ENCODE assay signal across 6 cellular contexts in the genomic region with DNA sequence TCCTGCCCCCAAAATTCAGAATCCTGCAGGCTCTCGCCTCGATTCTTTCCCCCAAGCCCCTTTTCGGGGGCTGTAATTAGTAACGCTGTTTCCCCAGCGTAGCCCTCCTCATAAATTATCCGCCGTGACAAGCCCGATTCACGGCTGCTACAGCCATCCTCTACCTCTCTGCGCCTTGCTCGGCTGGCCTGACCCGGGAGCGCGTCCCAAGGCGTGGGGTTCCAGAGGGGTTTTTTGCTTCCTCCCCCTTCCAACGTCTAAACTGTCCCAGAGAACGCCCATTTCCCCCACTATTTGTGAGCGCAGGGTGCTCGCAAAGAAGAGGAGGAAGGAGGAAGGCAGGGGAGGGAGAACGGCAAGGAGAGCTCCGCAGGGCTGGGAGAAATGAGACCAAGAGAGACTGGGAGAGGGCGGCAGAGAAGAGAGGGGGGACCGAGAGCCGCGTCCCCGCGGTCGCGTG. TPM values are rescaled to one million over a fixed set of nuclear protein-coding genes. Genes with fewer than 3 reads are reported as not detected.
DNase-seq lines count a peak whose midpoint lies in the region; ATAC-seq and TF ChIP-seq lines count a peak whose summit lies in the region.

No MANE protein-coding gene starts in this region.

- H3K27ac ChIP-seq in heart right ventricle: peak overlapping the region in 1 of 10 donors; percentile 56
- peak overlapping the region; percentile 35 to 69 (median 67) for H3K27ac ChIP-seq in right lobe of liver
- H3K27ac ChIP-seq in aorta (ENCODE audit: low read depth in 1 of 2, low read length in 2 of 2): peak overlapping the region; percentile 20 to 58

- no peak for DNase-seq in heart right ventricle
- DNase-seq in left cardiac atrium: no peak
- DNase-seq in right lobe of liver: no peak
- no peak for DNase-seq in aorta
- no peak for DNase-seq in NCI-H2196 (lab: John Stamatoyannopoulos, UW; ENCODE audit: unreplicated experiment)
- no peak for DNase-seq in stimulated activated CD4-positive, alpha-beta T cell treated with anti-CD3 and anti-CD28 coated beads, Interleukin-4, amount 100 ng/mL, for 1 hour

- H3K9me3 ChIP-seq in heart right ventricle (no peaks in the 10 kb centered on the region), right lobe of liver (no peaks in the 10 kb centered on the region), aorta (ENCODE audit: control insufficient read depth, low read length) (no peaks in the 10 kb centered on the region)

- H3K4me1 ChIP-seq in heart right ventricle: peaks cover 0 to 55% (median 26%) of the 10 kb centered on the region in 9 donors
- H3K4me1 ChIP-seq in right lobe of liver: no peaks in the 10 kb centered on the region
- H3K4me1 ChIP-seq in aorta (ENCODE audit: control insufficient read depth in 1 of 2, insufficient read depth in 2 of 2, low read length in 2 of 2): no peaks in the 10 kb centered on the region

- ATAC-seq in heart right ventricle (no peak), left cardiac atrium (no peak), right lobe of liver (no peak), aorta (ENCODE audit: low FRiP score) (no peak)

- TF ChIP-seq CTCF in heart right ventricle (IDR thresholded peaks at IDR 0.05) (no peak), right lobe of liver (IDR thresholded peaks at IDR 0.05) (no peak)

- TF ChIP-seq POLR2A in right lobe of liver (IDR thresholded peaks at IDR 0.05): no peak

- H3K36me3 ChIP-seq in heart right ventricle: no peaks in the 10 kb centered on the region
- no peaks in the 10 kb centered on the region for H3K36me3 ChIP-seq in right lobe of liver
- H3K36me3 ChIP-seq in aorta (ENCODE audit: control insufficient read depth in 1 of 2, insufficient read depth in 2 of 2, low read length in 1 of 2): no peaks in the 10 kb centered on the region

- WGBS in heart right ventricle, 2 donors: 7 to 8% methylated on average over 29 of the region's 29 CpGs
- 15% methylated on average over 28 of the region's 29 CpGs for WGBS in right lobe of liver (ENCODE audit: insufficient coverage, low coverage, low lambda C conversion rate, missing lambda C conversion rate)
- 1 to 6% methylated on average over 29 of the region's 29 CpGs for WGBS in aorta, 2 donors

- intact Hi-C loops in heart right ventricle (cut with DNase I): no loop called here
- intact Hi-C loops in left cardiac atrium (cut with DNase I): no loop called here
- intact Hi-C loops in right lobe of liver (cut with DNase I): no loop called here
- intact Hi-C loops in aorta (cut with DNase I): loop anchor here (2.0 to 5.0 kb wide), 2 partner anchors 45 to 288 kb away; partner anchors contain the start of gene HOXA1 (in 1 of the 2)

- H3K27me3 ChIP-seq in heart right ventricle (peaks cover 60 to 100% (median 100%) of the 10 kb centered on the region in 7 donors), right lobe of liver (peaks cover 5 to 75% of the 10 kb centered on the region in 2 donors), aorta (ENCODE audit: control insufficient read depth in 1 of 2, insufficient read depth in 2 of 2, low read length in 1 of 2) (no peaks in the 10 kb centered on the region)

- H3K4me3 ChIP-seq in heart right ventricle: peak overlapping the region; percentile 10 to 60 (median 36)
- H3K4me3 ChIP-seq in right lobe of liver: peak overlapping the region; percentile 28 to 46 (median 41)
- H3K4me3 ChIP-seq in aorta (ENCODE audit: low read length in 2 of 2): peak overlapping the region; percentile 37 to 67

RNA-seq across cellular contexts. Expression of gene HOXA5, which starts 0.9 kb away (rescaled TPM):
- total RNA-seq in heart right ventricle (under 1 TPM in 3 of 10 donors, not detected in 7; 0.21 to 0.95 (median 0.28) TPM), left cardiac atrium (under 1 TPM in 1 of 2 donors, not detected in 1; 0.27 TPM), right lobe of liver (1 to 10 TPM in 2 of 6 experiments, under 1 TPM in 4; 0.18 to 1.5 (median 0.65) TPM), aorta (10 to 100 TPM in 1 of 2 donors, 1 to 10 TPM in 1; 8.0 to 11.8 TPM)
- polyA plus RNA-seq in heart right ventricle (under 1 TPM in 1 of 2 donors, not detected in 1; 0.09 TPM), aorta (1 to 10 TPM; 1.6 to 2.7 TPM)

RNA-seq across cellular contexts. Expression of gene HOXA6, which starts 5.0 kb away (rescaled TPM):
- total RNA-seq in heart right ventricle (not detected), left cardiac atrium (not detected), right lobe of liver (not detected), aorta (1 to 10 TPM; 6.3 to 7.6 TPM)
- polyA plus RNA-seq in heart right ventricle (not detected), aorta (under 1 TPM in 1 of 2 donors, not detected in 1; 0.97 TPM)

RNA-seq across cellular contexts. Expression of gene HOXA3, which starts 9.8 kb away (rescaled TPM):
- total RNA-seq in heart right ventricle: 1 to 10 TPM in 1 of 10 donors, under 1 TPM in 7, not detected in 2; 0.11 to 1.5 (median 0.22) TPM
- polyA plus RNA-seq in heart right ventricle: under 1 TPM; 0.35 to 0.37 TPM
- under 1 TPM; 0.68 to 0.74 TPM for total RNA-seq in left cardiac atrium
- under 1 TPM in 4 of 6 experiments, not detected in 2; 0.17 to 0.26 (median 0.25) TPM for total RNA-seq in right lobe of liver
- 10 to 100 TPM in 1 of 2 donors, 1 to 10 TPM in 1; 9.6 to 20.8 TPM for total RNA-seq in aorta
- 10 to 100 TPM in 1 of 2 donors, 1 to 10 TPM in 1; 3.8 to 12.2 TPM for polyA plus RNA-seq in aorta

RNA-seq across cellular contexts. Expression of gene HOXA4, which starts 12.0 kb away (rescaled TPM):
- 1 to 10 TPM in 1 of 10 donors, under 1 TPM in 5, not detected in 4; 0.20 to 1.1 (median 0.48) TPM for total RNA-seq in heart right ventricle
- 1 to 10 TPM in 1 of 2 donors, under 1 TPM in 1; 0.59 to 1.2 TPM for polyA plus RNA-seq in heart right ventricle
- total RNA-seq in left cardiac atrium: 1 to 10 TPM in 1 of 2 donors, under 1 TPM in 1; 0.97 to 1.0 TPM
- total RNA-seq in right lobe of liver: 1 to 10 TPM in 1 of 6 experiments, under 1 TPM in 4, not detected in 1; 0.55 to 1.6 (median 0.75) TPM
- total RNA-seq in aorta: 10 to 100 TPM in 1 of 2 donors, 1 to 10 TPM in 1; 5.6 to 11.6 TPM
- 10 to 100 TPM in 1 of 2 donors, 1 to 10 TPM in 1; 2.6 to 10.1 TPM for polyA plus RNA-seq in aorta

RNA-seq across cellular contexts. Expression of gene HOXA7, which starts 13.9 kb away (rescaled TPM):
- not detected for total RNA-seq in heart right ventricle
- polyA plus RNA-seq in heart right ventricle: under 1 TPM in 1 of 2 donors, not detected in 1; 0.04 TPM
- total RNA-seq in left cardiac atrium: under 1 TPM; 0.12 to 0.39 TPM
- total RNA-seq in right lobe of liver: not detected
- total RNA-seq in aorta: 1 to 10 TPM; 4.7 to 9.3 TPM
- 1 to 10 TPM; 2.4 to 3.3 TPM for polyA plus RNA-seq in aorta

Comparison
In these comparisons a context has a peak if more than half of its experiments do, and no peak if none do; other contexts are left out.
1. RNA of gene HOXA6, which starts 5.0 kb away (total RNA-seq): 6.3 to 7.6 TPM in aorta; not detected in left cardiac atrium, not detected in heart right ventricle and not detected in right lobe of liver; every median in the first group is over 4 times any median in the second.
2. RNA of gene HOXA3, which starts 9.8 kb away (total RNA-seq): 9.6 to 20.8 TPM in aorta; 0.68 to 0.74 TPM in left cardiac atrium, 0.17 to 0.26 TPM in right lobe of liver and 0.11 to 1.5 TPM in heart right ventricle; every median in the first group is over 4 times any median in the second.
3. intact Hi-C loops: an anchor here in aorta (2.0 to 5.0 kb wide); none called in heart right ventricle, left cardiac atrium and right lobe of liver.
4. Peak in every context shown above with its lines, with median percentiles within 50 percentile points of each other: H3K4me3 ChIP-seq.